Comparison of ENCODE assay signal across 19 cellular contexts in genomic region chr2:185567196-185567595, GRCh38.
"Had no signal": no experiment of that assay in that cellular context is flagged by ENCODE, and none has a peak within 500 bp of the region (broad histone marks: within the 10 kb centered on the region; RNA-seq: fewer than 3 reads in every experiment).

No MANE protein-coding gene starts in this region.

- ATAC-seq: HepG2 had no signal

- DNase-seq: IMR-90, Karpas-422, KG1, MM.1S, NCI-H1092 treated with DMSO at 0.1 percent for 48 hours, NCI-H1436, NCI-H187, NCI-H2029, NCI-H2081 treated with DMSO at 0.1 percent for 48 hours, NCI-H2171, NCI-H226, NCI-H446, NCI-H510A, NCI-H524 treated with DMSO at 0.1 percent for 48 hours, NCI-H774, RPMI8226, SHP77, SK-N-SH had no signal

- H3K9me3 ChIP-seq: SK-N-SH had no signal

- FAIRE-seq: HepG2 had no signal
